ENCODE assay signal across 8 cellular contexts in genomic region chr15:40323239-40323952, GRCh38. TPM values are rescaled to one million over a fixed set of nuclear protein-coding genes. Genes with fewer than 3 reads are reported as not detected.
DNase-seq lines count a peak whose midpoint lies in the region; ATAC-seq lines count a peak whose summit lies in the region.

Gene INAFM2 (plus strand): TSS chr15:40323692. CDS start chr15:40324056, 364 bp downstream.

- H3K27me3 Mint-ChIP-seq in T-helper 2 cell treated with Interferon-gamma antibody and Interleukin-4, amounts not matched to agents 5 μg/mL and 100 μg/mL, for 36 hours (ENCODE audit: low read depth): peaks cover 24% of the 10 kb centered on the region

- H3K9me3 Mint-ChIP-seq in T-helper 2 cell treated with Interferon-gamma antibody and Interleukin-4, amounts not matched to agents 5 μg/mL and 100 μg/mL, for 36 hours: no peaks in the 10 kb centered on the region

- peaks cover 5% of the 10 kb centered on the region for H3K36me3 Mint-ChIP-seq in T-helper 2 cell treated with Interferon-gamma antibody and Interleukin-4, amounts not matched to agents 5 μg/mL and 100 μg/mL, for 36 hours (ENCODE audit: low read depth)

- H3K4me1 Mint-ChIP-seq in T-helper 2 cell treated with Interferon-gamma antibody and Interleukin-4, amounts not matched to agents 5 μg/mL and 100 μg/mL, for 36 hours (ENCODE audit: low read depth): peaks cover 35% of the 10 kb centered on the region

- DNase-seq in NCI-H187 (lab: John Stamatoyannopoulos, UW) (peak; percentile 67 to 89), anterior cingulate cortex (lab: John Stamatoyannopoulos, UW) (peak; percentile 41 to 94 (median 80)), hepatic stellate cell (ENCODE audit: low spot score) (peak; percentile 95), renal cortical epithelial cell (ENCODE audit: low read depth) (peak; percentile 69), GOT3 (lab: John Stamatoyannopoulos, UW) (no peak)
- peak; percentile 86 for DNase-seq in T-helper 2 cell treated with Interferon-gamma antibody and Interleukin-4, amounts not matched to agents 5 μg/mL and 100 μg/mL, for 36 hours (ENCODE audit: low spot score)

- peak within 1 kb of the TSS; percentile 78 for H3K4me3 Mint-ChIP-seq in T-helper 2 cell treated with Interferon-gamma antibody and Interleukin-4, amounts not matched to agents 5 μg/mL and 100 μg/mL, for 36 hours

- no peak within 1 kb of the TSS for H3K27ac Mint-ChIP-seq in T-helper 2 cell treated with Interferon-gamma antibody and Interleukin-4, amounts not matched to agents 5 μg/mL and 100 μg/mL, for 36 hours

- ATAC-seq in GM18499 (IDR thresholded peaks at IDR 0.05; ENCODE audit: insufficient read depth, unreplicated experiment) (peak; percentile 78), HG02943 (IDR thresholded peaks at IDR 0.05; ENCODE audit: low read depth, unreplicated experiment) (peak; percentile 79)

RNA-seq across cellular contexts. Expression of gene INAFM2, which starts in this region (rescaled TPM):
- 11.5 and 13.5 TPM in 2 replicates for total RNA-seq in renal cortical epithelial cell
